25 cellular contexts compared by ENCODE assay signal in the genomic region with DNA sequence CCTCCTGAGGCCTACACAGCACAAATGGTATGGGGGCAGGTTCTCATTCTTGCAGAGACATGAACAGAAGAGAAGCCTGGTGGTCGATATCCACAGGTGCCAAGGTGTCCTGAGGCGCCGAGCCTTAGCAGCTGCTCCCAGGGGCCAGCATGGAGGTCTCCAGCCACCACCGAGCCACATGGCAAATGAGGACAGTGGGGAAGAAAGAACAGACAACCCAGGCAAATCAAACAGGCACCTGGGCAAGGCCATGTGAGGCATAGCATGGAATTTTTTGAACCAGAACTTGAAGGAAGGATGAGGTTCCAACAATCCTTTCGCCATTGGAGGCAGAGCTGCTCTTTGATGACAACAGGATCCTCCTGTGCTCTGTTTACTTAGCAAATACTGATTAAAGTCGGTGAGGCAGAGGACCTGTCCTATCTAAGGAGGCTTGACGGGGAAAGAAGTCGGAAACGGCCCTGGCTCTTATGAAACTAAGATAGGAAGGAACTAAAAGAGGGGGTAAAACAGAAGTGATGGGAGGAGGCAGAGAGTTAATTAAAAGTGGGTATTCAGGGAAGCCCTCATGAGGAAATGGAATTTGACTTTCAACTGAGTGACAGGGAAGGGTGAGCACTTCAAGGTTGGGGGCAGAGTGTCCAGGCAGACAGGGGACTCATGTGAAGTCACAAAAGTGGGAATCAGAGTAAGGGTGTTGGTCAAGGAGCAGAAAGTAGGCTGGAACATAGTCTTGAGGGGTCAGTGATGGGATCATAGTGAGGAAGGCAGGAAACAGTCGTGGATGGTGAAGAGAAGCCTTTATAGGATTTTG. TPM values are rescaled to one million over a fixed set of nuclear protein-coding genes. Genes with fewer than 3 reads are reported as not detected.
"Had no signal": no experiment of that assay in that cellular context is flagged by ENCODE, and none has a peak within 500 bp of the region (broad histone marks: within the 10 kb centered on the region; RNA-seq: fewer than 3 reads in every experiment).

No MANE protein-coding gene starts in this region.

- H3K4me1 ChIP-seq: lower lobe of right lung, right atrium auricular region, tibial nerve had no signal

- H3K27ac Mint-ChIP-seq: activated B cell treated with CpG ODN at 0.5 μM for 24 hours; activated CD4-positive, alpha-beta memory T cell treated with anti-CD3 and anti-CD28 coated beads, Interleukin-2, amount 10 ng/mL, durations not matched to agents 7 days and 5 days; activated CD8-positive, alpha-beta memory T cell treated with anti-CD3 and anti-CD28 coated beads, Interleukin-2, amount 10 ng/mL, durations not matched to agents 7 days and 5 days; activated naive CD8-positive, alpha-beta T cell treated with anti-CD3 and anti-CD28 coated beads for 36 hours; effector memory CD8-positive, alpha-beta T cell; nephron progenitor cell; stimulated activated naive CD8-positive, alpha-beta T cell treated with anti-CD3 and anti-CD28 coated beads, Interleukin-15, Interleukin-2, amounts not matched to agents 100 ng/mL and 50 ng/mL, for 24 hours; T-helper 2 cell treated with Interferon-gamma antibody and Interleukin-4, amounts not matched to agents 5 μg/mL and 100 μg/mL, for 36 hours had no signal

- H3K4me3 ChIP-seq: cardiac muscle cell, lower lobe of right lung, right atrium auricular region, tibial nerve had no signal

- H3K36me3 Mint-ChIP-seq: activated CD8-positive, alpha-beta memory T cell treated with anti-CD3 and anti-CD28 coated beads, Interleukin-2, amount 10 ng/mL, durations not matched to agents 7 days and 5 days; activated naive CD8-positive, alpha-beta T cell treated with anti-CD3 and anti-CD28 coated beads for 36 hours had no signal

- DNase-seq: activated B cell treated with CpG ODN at 0.5 μM for 24 hours; activated CD4-positive, alpha-beta memory T cell treated with anti-CD3 and anti-CD28 coated beads, Interleukin-2, amount 10 ng/mL, durations not matched to agents 7 days and 5 days; activated CD4-positive, alpha-beta T cell treated with anti-CD3 and anti-CD28 coated beads for 4 hours; activated CD8-positive, alpha-beta memory T cell treated with anti-CD3 and anti-CD28 coated beads, Interleukin-2, amount 10 ng/mL, durations not matched to agents 7 days and 5 days; activated naive CD4-positive, alpha-beta T cell; activated naive CD8-positive, alpha-beta T cell treated with anti-CD3 and anti-CD28 coated beads for 36 hours; amniotic stem cell; effector memory CD8-positive, alpha-beta T cell; foreskin keratinocyte; glutamatergic neuron; hypothalamus; islet precursor cell; lower lobe of right lung; nephron progenitor cell; nucleus accumbens had no signal

- H3K27me3 Mint-ChIP-seq: activated naive CD8-positive, alpha-beta T cell treated with anti-CD3 and anti-CD28 coated beads for 36 hours had no signal

- H3K4me3 Mint-ChIP-seq: activated B cell treated with CpG ODN at 0.5 μM for 24 hours; activated CD4-positive, alpha-beta memory T cell treated with anti-CD3 and anti-CD28 coated beads, Interleukin-2, amount 10 ng/mL, durations not matched to agents 7 days and 5 days; activated CD8-positive, alpha-beta memory T cell treated with anti-CD3 and anti-CD28 coated beads, Interleukin-2, amount 10 ng/mL, durations not matched to agents 7 days and 5 days; activated naive CD8-positive, alpha-beta T cell treated with anti-CD3 and anti-CD28 coated beads for 36 hours; effector memory CD8-positive, alpha-beta T cell; nephron progenitor cell; stimulated activated naive CD8-positive, alpha-beta T cell treated with anti-CD3 and anti-CD28 coated beads, Interleukin-15, Interleukin-2, amounts not matched to agents 100 ng/mL and 50 ng/mL, for 24 hours; T-helper 2 cell treated with Interferon-gamma antibody and Interleukin-4, amounts not matched to agents 5 μg/mL and 100 μg/mL, for 36 hours had no signal

- H3K36me3 ChIP-seq: cardiac muscle cell, lower lobe of right lung, right atrium auricular region, tibial nerve had no signal

- H3K27me3 ChIP-seq: cardiac muscle cell, foreskin keratinocyte, right atrium auricular region, tibial nerve had no signal

- H3K9me3 Mint-ChIP-seq: activated B cell treated with CpG ODN at 0.5 μM for 24 hours; activated CD4-positive, alpha-beta memory T cell treated with anti-CD3 and anti-CD28 coated beads, Interleukin-2, amount 10 ng/mL, durations not matched to agents 7 days and 5 days; activated naive CD8-positive, alpha-beta T cell treated with anti-CD3 and anti-CD28 coated beads for 36 hours; effector memory CD8-positive, alpha-beta T cell; stimulated activated naive CD8-positive, alpha-beta T cell treated with anti-CD3 and anti-CD28 coated beads, Interleukin-15, Interleukin-2, amounts not matched to agents 100 ng/mL and 50 ng/mL, for 24 hours; T-helper 2 cell treated with Interferon-gamma antibody and Interleukin-4, amounts not matched to agents 5 μg/mL and 100 μg/mL, for 36 hours had no signal

- H3K9me3 ChIP-seq: lower lobe of right lung, right atrium auricular region, tibial nerve had no signal

- ATAC-seq: activated CD8-positive, alpha-beta memory T cell treated with anti-CD3 and anti-CD28 coated beads, Interleukin-2, amount 10 ng/mL, durations not matched to agents 7 days and 5 days; effector memory CD8-positive, alpha-beta T cell; foreskin keratinocyte; lower lobe of right lung had no signal

- H3K4me1 Mint-ChIP-seq: activated B cell treated with CpG ODN at 0.5 μM for 24 hours had no signal

- H3K27ac ChIP-seq: cardiac muscle cell, epithelial cell of prostate, foreskin keratinocyte, lower lobe of right lung, right atrium auricular region, tibial nerve had no signal

RNA-seq across cellular contexts. Expression of gene CALML3, which starts 8.6 kb away (rescaled TPM):
- total RNA-seq: activated B cell treated with CpG ODN at 0.5 μM for 24 hours; activated CD4-positive, alpha-beta memory T cell treated with anti-CD3 and anti-CD28 coated beads, Interleukin-2, amount 10 ng/mL, durations not matched to agents 7 days and 5 days; activated CD8-positive, alpha-beta memory T cell treated with anti-CD3 and anti-CD28 coated beads, Interleukin-2, amount 10 ng/mL, durations not matched to agents 7 days and 5 days; activated naive CD8-positive, alpha-beta T cell treated with anti-CD3 and anti-CD28 coated beads for 36 hours; cardiac muscle cell; dermis microvascular lymphatic vessel endothelial cell; fibroblast of lung; lower lobe of right lung; mesenteric fat pad; right atrium auricular region; skeletal muscle tissue; tibial nerve had no signal
- polyA plus RNA-seq: cardiac muscle cell, fibroblast of lung had no signal

RNA-seq across cellular contexts. Expression of gene CALML5, which starts 16.8 kb away (rescaled TPM):
- total RNA-seq: activated B cell treated with CpG ODN at 0.5 μM for 24 hours; activated CD4-positive, alpha-beta memory T cell treated with anti-CD3 and anti-CD28 coated beads, Interleukin-2, amount 10 ng/mL, durations not matched to agents 7 days and 5 days; activated CD8-positive, alpha-beta memory T cell treated with anti-CD3 and anti-CD28 coated beads, Interleukin-2, amount 10 ng/mL, durations not matched to agents 7 days and 5 days; activated naive CD8-positive, alpha-beta T cell treated with anti-CD3 and anti-CD28 coated beads for 36 hours; cardiac muscle cell; dermis microvascular lymphatic vessel endothelial cell; fibroblast of lung; lower lobe of right lung; mesenteric fat pad; right atrium auricular region; skeletal muscle tissue; tibial nerve had no signal
- polyA plus RNA-seq: cardiac muscle cell, fibroblast of lung had no signal
